8 cellular contexts compared by ENCODE assay signal in genomic region chr12:49777800-49778748, GRCh38. TPM values are rescaled to one million over a fixed set of nuclear protein-coding genes. Genes with fewer than 3 reads are reported as not detected.
DNase-seq lines count a peak whose midpoint lies in the region; ATAC-seq, FAIRE-seq and TF ChIP-seq lines count a peak whose summit lies in the region.

No MANE protein-coding gene starts in this region.

- FAIRE-seq in A549 (lab: Jason Lieb, UNC) (no peak), GM18507 (lab: Jason Lieb, UNC) (peak; percentile 73)

- TF ChIP-seq EP300 in A549 (IDR thresholded peaks at IDR 0.05), result no peak

- H3K36me3 Mint-ChIP-seq in activated T-helper 1 cell treated with anti-CD3 and anti-CD28 coated beads, Interleukin-12 subunit alpha, Interleukin-12 subunit beta, Interleukin-2, Interleukin-4 antibody, amounts not matched to agents 30 ng/mL and 10 ng/mL and 1 ng/mL, durations not matched to agents 14 hours and 24 hours and 36 hours (ENCODE audit: low read depth), result no peaks in the 10 kb centered on the region

- H3K4me1 Mint-ChIP-seq in activated T-helper 1 cell treated with anti-CD3 and anti-CD28 coated beads, Interleukin-12 subunit alpha, Interleukin-12 subunit beta, Interleukin-2, Interleukin-4 antibody, amounts not matched to agents 30 ng/mL and 10 ng/mL and 1 ng/mL, durations not matched to agents 14 hours and 24 hours and 36 hours (ENCODE audit: low read depth), result peaks cover 19% of the 10 kb centered on the region

- POLR2A ChIA-PET in A549 (lab: Yijun Ruan, JAX), result interaction anchor here (0.6 to 0.8 kb wide), 2 partner anchors 37 to 130 kb away, joined by 3 read pairs; no protein-coding TSS in a partner anchor

- H3K4me3 ChIP-seq in A549, result no peak overlapping the region
- H3K4me3 ChIP-seq in foreskin fibroblast (ENCODE audit: low read depth in 1 of 2, low read length in 2 of 2), result no peak overlapping the region
- no peak overlapping the region for H3K4me3 ChIP-seq in psoas muscle

- H3K27ac Mint-ChIP-seq in activated T-helper 1 cell treated with anti-CD3 and anti-CD28 coated beads, Interleukin-12 subunit alpha, Interleukin-12 subunit beta, Interleukin-2, Interleukin-4 antibody, amounts not matched to agents 30 ng/mL and 10 ng/mL and 1 ng/mL, durations not matched to agents 14 hours and 24 hours and 36 hours, result no peak overlapping the region

- DNase-seq in A549 (ENCODE audit: low read depth in 1 of 2, low spot score in 1 of 2), result peak; percentile 51 to 85
- DNase-seq in GM18507 (ENCODE audit: extremely low spot score, insufficient read length, low read depth), result peak; percentile 53
- DNase-seq in OCI-M1 (lab: John Stamatoyannopoulos, UW), result peak; percentile 63
- DNase-seq in activated T-helper 1 cell treated with anti-CD3 and anti-CD28 coated beads, Interleukin-12 subunit alpha, Interleukin-12 subunit beta, Interleukin-2, Interleukin-4 antibody, amounts not matched to agents 30 ng/mL and 10 ng/mL and 1 ng/mL, durations not matched to agents 14 hours and 24 hours and 36 hours (ENCODE audit: low spot score), result peak; percentile 62
- peak in 1 of 2 donors; percentile 60 for DNase-seq in foreskin fibroblast
- DNase-seq in psoas muscle, result no peak
- DNase-seq in DMS79 (lab: John Stamatoyannopoulos, UW), result no peak

- H3K4me2 ChIP-seq in A549, result no peak overlapping the region

- H3K4me1 ChIP-seq in A549 (no peaks in the 10 kb centered on the region), psoas muscle (peaks cover 7% of the 10 kb centered on the region)

- CTCF ChIA-PET in A549 (lab: Yijun Ruan, JAX), result interaction anchor here (0.6 to 5.9 kb wide), 46 partner anchors 9 to 289 kb away, joined by 3 to 69 read pairs (median 6); partner anchors contain the start of gene TMBIM6

- 53% methylated on average over 19 of the region's 19 CpGs for WGBS in A549 (ENCODE audit: missing lambda C conversion rate)
- 53 to 60% (median 56%) methylated on average over 19 of the region's 19 CpGs for whole genome bisulfite sequencing in psoas muscle, 3 donors

- intact Hi-C loops in activated T-helper 1 cell treated with anti-CD3 and anti-CD28 coated beads, Interleukin-12 subunit alpha, Interleukin-12 subunit beta, Interleukin-2, Interleukin-4 antibody, amounts not matched to agents 30 ng/mL and 10 ng/mL and 1 ng/mL, durations not matched to agents 14 hours and 24 hours and 36 hours (cut with micrococcal nuclease), result loop anchor here (1.0 to 5.0 kb wide), 5 partner anchors 16 to 189 kb away; partner anchors contain the start of genes NCKAP5L and TMBIM6
- intact Hi-C loops in psoas muscle (cut with DNase I), result loop anchor here (2.0 to 5.0 kb wide), 4 partner anchors 61 to 279 kb away; partner anchors contain the start of gene ASIC1 (in 1 of the 2)

- H3K4me3 Mint-ChIP-seq in activated T-helper 1 cell treated with anti-CD3 and anti-CD28 coated beads, Interleukin-12 subunit alpha, Interleukin-12 subunit beta, Interleukin-2, Interleukin-4 antibody, amounts not matched to agents 30 ng/mL and 10 ng/mL and 1 ng/mL, durations not matched to agents 14 hours and 24 hours and 36 hours, result no peak overlapping the region

- H3K27ac ChIP-seq in A549, result no peak overlapping the region
- H3K27ac ChIP-seq in psoas muscle, result no peak overlapping the region

- ATAC-seq in A549 (peak; percentile 77 to 83), psoas muscle (peak; percentile 43 to 76 (median 58)), GM18498 (IDR thresholded peaks at IDR 0.05; ENCODE audit: unreplicated experiment) (no peak)

- no peaks in the 10 kb centered on the region for H3K27me3 ChIP-seq in psoas muscle (ENCODE audit: insufficient read depth in 3 of 3, low read length in 2 of 3)

- no peaks in the 10 kb centered on the region for H3K36me3 ChIP-seq in psoas muscle (ENCODE audit: insufficient read depth in 1 of 2, low read depth in 1 of 2)

- peak; percentile 64 for TF ChIP-seq CTCF in A549 (IDR thresholded peaks at IDR 0.05)
- peak; percentile 94 for TF ChIP-seq CTCF in foreskin fibroblast (IDR thresholded peaks at IDR 0.05; ENCODE audit: low read depth, low read length)
- TF ChIP-seq CTCF in psoas muscle (IDR thresholded peaks at IDR 0.05), result peak; percentile 73

- TF ChIP-seq RAD21 in A549 (conservative IDR thresholded peaks at IDR 0.05 in 1 of 2, IDR thresholded peaks at IDR 0.05 in 1 of 2), result peak; percentile 52 to 67

- no peaks in the 10 kb centered on the region for H3K9me3 Mint-ChIP-seq in activated T-helper 1 cell treated with anti-CD3 and anti-CD28 coated beads, Interleukin-12 subunit alpha, Interleukin-12 subunit beta, Interleukin-2, Interleukin-4 antibody, amounts not matched to agents 30 ng/mL and 10 ng/mL and 1 ng/mL, durations not matched to agents 14 hours and 24 hours and 36 hours

- TF ChIP-seq POLR2A in A549 (IDR thresholded peaks at IDR 0.05; ENCODE audit: low read length), result no peak

- peaks cover 21% of the 10 kb centered on the region for H3K27me3 Mint-ChIP-seq in activated T-helper 1 cell treated with anti-CD3 and anti-CD28 coated beads, Interleukin-12 subunit alpha, Interleukin-12 subunit beta, Interleukin-2, Interleukin-4 antibody, amounts not matched to agents 30 ng/mL and 10 ng/mL and 1 ng/mL, durations not matched to agents 14 hours and 24 hours and 36 hours (ENCODE audit: insufficient read depth)

- H3K9me3 ChIP-seq in A549 (no peaks in the 10 kb centered on the region), psoas muscle (no peaks in the 10 kb centered on the region)

TF ChIP-seq in A549, 52 proteins besides CTCF, POLR2A, EP300 and RAD21:
- TF ChIP-seq SMC3 (IDR thresholded peaks at IDR 0.05) (peak; percentile 54), JUNB (IDR thresholded peaks at IDR 0.05) (no peak), NR3C1 (IDR thresholded peaks at IDR 0.05) (no peak)

RNA-seq across cellular contexts. Expression of gene TMBIM6, which starts 36.7 kb away (rescaled TPM):
- 1,088 and 1,255 TPM in 2 replicates for polyA plus RNA-seq in A549 (2011; rRNA removed)
- polyA plus RNA-seq in A549 (2012; cell fraction: cytosol; rRNA removed), result 277 and 358 TPM in 2 replicates
- polyA plus RNA-seq in A549 (2012; cell fraction: nucleus; rRNA removed), result 227 and 596 TPM in 2 replicates
- 302 to 341 TPM (median 331 TPM) in 3 replicates for polyA plus RNA-seq in A549 (2017; fragmentation: RNase III; extraction: RNeasy Plus Mini Kit Qiagen cat#74134 plus additional on column Dnase treatment)
- polyA minus RNA-seq in A549 (2011; rRNA and poly(A)+ RNA removed), result 371 and 381 TPM in 2 replicates
- 382 and 393 TPM in 2 replicates for total RNA-seq in activated T-helper 1 cell treated with anti-CD3 and anti-CD28 coated beads, Interleukin-12 subunit alpha, Interleukin-12 subunit beta, Interleukin-2, Interleukin-4 antibody, amounts not matched to agents 30 ng/mL and 10 ng/mL and 1 ng/mL, durations not matched to agents 14 hours and 24 hours and 36 hours
- total RNA-seq in psoas muscle, result 100 to 1,000 TPM; 171 to 256 (median 241) TPM
- polyA plus RNA-seq in psoas muscle, result 100 to 1,000 TPM; 164 to 317 (median 250) TPM

RNA-seq across cellular contexts. Expression of gene NCKAP5L, which starts 50.1 kb away (rescaled TPM):
- polyA plus RNA-seq in A549 (2011; rRNA removed) (3.0 and 3.5 TPM in 2 replicates), A549 (2017; fragmentation: RNase III; extraction: RNeasy Plus Mini Kit Qiagen cat#74134 plus additional on column Dnase treatment) (6.9 to 9.3 TPM (median 8.5 TPM) in 3 replicates), psoas muscle (1 to 10 TPM; 6.8 to 7.8 (median 7.1) TPM)
- 3.6 and 5.7 TPM in 2 replicates for polyA plus RNA-seq in A549 (2012; cell fraction: cytosol; rRNA removed)
- polyA plus RNA-seq in A549 (2012; cell fraction: nucleus; rRNA removed), result 13.6 and 16.0 TPM in 2 replicates
- polyA minus RNA-seq in A549 (2011; rRNA and poly(A)+ RNA removed), result 9.0 and 9.6 TPM in 2 replicates
- 3.8 TPM in 2 replicates for total RNA-seq in activated T-helper 1 cell treated with anti-CD3 and anti-CD28 coated beads, Interleukin-12 subunit alpha, Interleukin-12 subunit beta, Interleukin-2, Interleukin-4 antibody, amounts not matched to agents 30 ng/mL and 10 ng/mL and 1 ng/mL, durations not matched to agents 14 hours and 24 hours and 36 hours
- total RNA-seq in psoas muscle, result 10 to 100 TPM; 11.7 to 16.5 (median 12.8) TPM

Comparison
In these comparisons a context has a peak if more than half of its experiments do, and no peak if none do; other contexts are left out.
1. DNase-seq: peak in A549 (2 of 2), GM18507 (single experiment), OCI-M1 (single experiment) and activated T-helper 1 cell treated with anti-CD3 and anti-CD28 coated beads, Interleukin-12 subunit alpha, Interleukin-12 subunit beta, Interleukin-2, Interleukin-4 antibody, amounts not matched to agents 30 ng/mL and 10 ng/mL and 1 ng/mL, durations not matched to agents 14 hours and 24 hours and 36 hours (single experiment); none in psoas muscle (0 of 2) and DMS79 (single experiment).
2. Peak in every context shown above with its lines, with median percentiles within 50 percentile points of each other: CTCF ChIP-seq.